Comparison of ENCODE assay signal across 1 cellular context in genomic region chr18:10524507-10525425, GRCh38.
TF ChIP-seq lines count a peak whose summit lies in the region.

No MANE protein-coding gene starts in this region.

TF ChIP-seq in HepG2, 621 proteins besides CTCF, POLR2A, EP300 and RAD21 (continued from another document):
- TF ChIP-seq ZNF431 (CRISPR knock-in tag; IDR thresholded peaks at IDR 0.05; ENCODE audit: borderline replicate concordance, low read depth) (0 out of 2 replicates have a peak, but pooled peaks have one; percentile 40), ELF3 (CRISPR knock-in tag; IDR thresholded peaks at IDR 0.05) (peak; percentile 62), BHLHE40 (IDR thresholded peaks at IDR 0.05; ENCODE audit: low read length) (0 out of 2 replicates have a peak, but pooled peaks have one; percentile 7), ZNF672 (CRISPR knock-in tag; IDR thresholded peaks at IDR 0.05) (no peak), TBX2 (CRISPR knock-in tag; IDR thresholded peaks at IDR 0.05; ENCODE audit: borderline replicate concordance) (peak; percentile 38; the same call in 1 of the 2 replicates), NR2F2 (IDR thresholded peaks at IDR 0.05; ENCODE audit: borderline replicate concordance, low read depth) (peak; percentile 67), TEAD3 (CRISPR knock-in tag; optimal IDR thresholded peaks at IDR 0.05; ENCODE audit: borderline replicate concordance) (peak; percentile 96), LCORL (IDR thresholded peaks at IDR 0.05) (no peak), LCORL (CRISPR knock-in tag; IDR thresholded peaks at IDR 0.05) (0 out of 2 replicates have a peak, but pooled peaks have one; percentile 7), DMAP1 (CRISPR knock-in tag; IDR thresholded peaks at IDR 0.05) (0 out of 2 replicates have a peak, but pooled peaks have one; percentile 20), ARID5B (CRISPR knock-in tag; IDR thresholded peaks at IDR 0.05) (peak; percentile 65), SIX1 (CRISPR knock-in tag; IDR thresholded peaks at IDR 0.05; ENCODE audit: borderline replicate concordance) (peak; percentile 33; the same call in 1 of the 2 replicates), AKNA (CRISPR knock-in tag; IDR thresholded peaks at IDR 0.05; ENCODE audit: borderline replicate concordance) (no peak), KLF15 (CRISPR knock-in tag; IDR thresholded peaks at IDR 0.05; ENCODE audit: borderline replicate concordance) (no peak), HMG20A (CRISPR knock-in tag; IDR thresholded peaks at IDR 0.05; ENCODE audit: borderline replicate concordance) (peak; percentile 47; the same call in 1 of the 2 replicates), CEBPG (CRISPR knock-in tag; IDR thresholded peaks at IDR 0.05) (peak; percentile 15; the same call in 1 of the 2 replicates), CENPT (CRISPR knock-in tag; IDR thresholded peaks at IDR 0.05; ENCODE audit: low read depth) (no peak), NR2F1 (CRISPR knock-in tag; IDR thresholded peaks at IDR 0.05) (peak; percentile 82 to 88), TOE1 (CRISPR knock-in tag; IDR thresholded peaks at IDR 0.05) (no peak), GATAD2A (CRISPR knock-in tag; IDR thresholded peaks at IDR 0.05) (0 out of 2 replicates have a peak, but pooled peaks have one; percentile 10), NKX3-1 (CRISPR knock-in tag; IDR thresholded peaks at IDR 0.05) (0 out of 2 replicates have a peak, but pooled peaks have one; percentile 19), RARA (CRISPR knock-in tag; IDR thresholded peaks at IDR 0.05) (peak; percentile 70), ZNF670 (CRISPR knock-in tag; IDR thresholded peaks at IDR 0.05; ENCODE audit: borderline replicate concordance) (0 out of 2 replicates have a peak, but pooled peaks have one; percentile 37), ZNF737 (CRISPR knock-in tag; IDR thresholded peaks at IDR 0.05; ENCODE audit: borderline replicate concordance) (no peak), MIER3 (CRISPR knock-in tag; IDR thresholded peaks at IDR 0.05; ENCODE audit: borderline replicate concordance) (0 out of 2 replicates have a peak, but pooled peaks have one; percentile 16), ZC3H4 (CRISPR knock-in tag; IDR thresholded peaks at IDR 0.05; ENCODE audit: borderline replicate concordance) (no peak), ATF7-NPFF (CRISPR knock-in tag; IDR thresholded peaks at IDR 0.05; ENCODE audit: low read depth) (no peak), HOMEZ (CRISPR knock-in tag; IDR thresholded peaks at IDR 0.05; ENCODE audit: low read depth) (0 out of 2 replicates have a peak, but pooled peaks have one; percentile 19), ZSCAN21 (CRISPR knock-in tag; IDR thresholded peaks at IDR 0.05; ENCODE audit: borderline replicate concordance) (no peak), MXD4 (CRISPR knock-in tag; IDR thresholded peaks at IDR 0.05) (0 out of 2 replicates have a peak, but pooled peaks have one; percentile 11), ZNF564 (CRISPR knock-in tag; IDR thresholded peaks at IDR 0.05) (no peak), FOXO1 (CRISPR knock-in tag; IDR thresholded peaks at IDR 0.05) (0 out of 2 replicates have a peak, but pooled peaks have one; percentile 25), ONECUT2 (CRISPR knock-in tag; IDR thresholded peaks at IDR 0.05) (peak; percentile 68), IRF2 (CRISPR knock-in tag; IDR thresholded peaks at IDR 0.05) (0 out of 2 replicates have a peak, but pooled peaks have one; percentile 17), KAT2B (IDR thresholded peaks at IDR 0.05; ENCODE audit: borderline replicate concordance, low read depth, low read length) (peak; percentile 96), ZFP90 (CRISPR knock-in tag; IDR thresholded peaks at IDR 0.05; ENCODE audit: borderline replicate concordance) (0 out of 2 replicates have a peak, but pooled peaks have one; percentile 24)
- TF ChIP-seq, protein P1, sequence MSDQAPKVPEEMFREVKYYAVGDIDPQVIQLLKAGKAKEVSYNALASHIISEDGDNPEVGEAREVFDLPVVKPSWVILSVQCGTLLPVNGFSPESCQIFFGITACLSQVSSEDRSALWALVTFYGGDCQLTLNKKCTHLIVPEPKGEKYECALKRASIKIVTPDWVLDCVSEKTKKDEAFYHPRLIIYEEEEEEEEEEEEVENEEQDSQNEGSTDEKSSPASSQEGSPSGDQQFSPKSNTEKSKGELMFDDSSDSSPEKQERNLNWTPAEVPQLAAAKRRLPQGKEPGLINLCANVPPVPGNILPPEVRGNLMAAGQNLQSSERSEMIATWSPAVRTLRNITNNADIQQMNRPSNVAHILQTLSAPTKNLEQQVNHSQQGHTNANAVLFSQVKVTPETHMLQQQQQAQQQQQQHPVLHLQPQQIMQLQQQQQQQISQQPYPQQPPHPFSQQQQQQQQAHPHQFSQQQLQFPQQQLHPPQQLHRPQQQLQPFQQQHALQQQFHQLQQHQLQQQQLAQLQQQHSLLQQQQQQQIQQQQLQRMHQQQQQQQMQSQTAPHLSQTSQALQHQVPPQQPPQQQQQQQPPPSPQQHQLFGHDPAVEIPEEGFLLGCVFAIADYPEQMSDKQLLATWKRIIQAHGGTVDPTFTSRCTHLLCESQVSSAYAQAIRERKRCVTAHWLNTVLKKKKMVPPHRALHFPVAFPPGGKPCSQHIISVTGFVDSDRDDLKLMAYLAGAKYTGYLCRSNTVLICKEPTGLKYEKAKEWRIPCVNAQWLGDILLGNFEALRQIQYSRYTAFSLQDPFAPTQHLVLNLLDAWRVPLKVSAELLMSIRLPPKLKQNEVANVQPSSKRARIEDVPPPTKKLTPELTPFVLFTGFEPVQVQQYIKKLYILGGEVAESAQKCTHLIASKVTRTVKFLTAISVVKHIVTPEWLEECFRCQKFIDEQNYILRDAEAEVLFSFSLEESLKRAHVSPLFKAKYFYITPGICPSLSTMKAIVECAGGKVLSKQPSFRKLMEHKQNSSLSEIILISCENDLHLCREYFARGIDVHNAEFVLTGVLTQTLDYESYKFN (CRISPR knock-in tag; conservative IDR thresholded peaks at IDR 0.05) = peak; percentile 52; the same call in 1 of the 2 replicates
